In the genomic region with DNA sequence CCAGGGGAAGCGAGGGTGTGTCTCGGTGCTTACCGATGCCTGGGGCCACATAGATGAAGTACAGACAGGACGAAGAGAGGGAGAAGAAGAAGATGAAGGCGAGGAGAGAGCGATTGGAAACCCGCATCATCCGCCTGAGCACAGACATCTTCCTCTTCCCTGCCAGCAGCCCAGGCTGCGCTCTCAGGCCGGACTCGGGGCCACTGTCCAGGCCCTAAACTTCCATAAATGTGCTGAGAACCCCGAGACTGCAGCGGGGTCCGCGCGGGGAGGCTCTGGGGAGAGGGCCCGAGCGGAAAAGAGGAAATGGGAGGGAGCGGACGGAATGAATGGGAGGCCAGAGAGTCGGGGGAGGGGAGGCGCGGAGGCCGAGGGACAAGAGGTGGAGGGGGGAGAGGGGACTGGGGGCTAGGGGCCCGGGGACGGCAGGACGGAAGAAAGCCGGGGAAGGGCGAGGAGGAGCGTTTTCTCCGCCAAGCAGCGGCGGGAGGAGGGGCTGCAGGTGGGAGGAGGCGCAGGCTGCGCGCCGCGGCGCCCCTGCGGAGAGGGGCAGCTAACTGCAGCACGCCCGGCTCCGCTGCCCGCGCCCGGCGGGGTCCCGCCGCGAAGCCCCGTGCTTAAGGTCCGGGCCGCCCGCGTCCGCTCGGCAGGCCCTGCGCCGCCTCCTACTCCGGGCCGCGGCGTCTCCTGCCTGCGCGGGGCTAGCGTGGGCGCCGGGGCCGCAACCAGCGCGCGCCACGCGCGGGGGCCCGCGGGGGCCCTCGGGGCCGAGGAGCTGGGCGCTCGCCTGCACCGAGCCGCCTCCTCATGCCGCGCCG, we compare ENCODE assay signal across 1 cellular context.
A peak's percentile ranks its signal among the peaks of the same experiment; 100 is the strongest.
TF ChIP-seq lines count a peak whose summit lies in the region.

A gene with protein sequence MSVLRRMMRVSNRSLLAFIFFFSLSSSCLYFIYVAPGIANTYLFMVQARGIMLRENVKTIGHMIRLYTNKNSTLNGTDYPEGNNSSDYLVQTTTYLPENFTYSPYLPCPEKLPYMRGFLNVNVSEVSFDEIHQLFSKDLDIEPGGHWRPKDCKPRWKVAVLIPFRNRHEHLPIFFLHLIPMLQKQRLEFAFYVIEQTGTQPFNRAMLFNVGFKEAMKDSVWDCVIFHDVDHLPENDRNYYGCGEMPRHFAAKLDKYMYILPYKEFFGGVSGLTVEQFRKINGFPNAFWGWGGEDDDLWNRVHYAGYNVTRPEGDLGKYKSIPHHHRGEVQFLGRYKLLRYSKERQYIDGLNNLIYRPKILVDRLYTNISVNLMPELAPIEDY (minus strand): TSS at position 303 of the 818 bp plus-strand sequence. CDS start 155 bp downstream, at position 148.

TF ChIP-seq in HEK293, 187 proteins besides CTCF, POLR2A, EP300 and RAD21 (continued from another document):
- TF ChIP-seq, protein P1, sequence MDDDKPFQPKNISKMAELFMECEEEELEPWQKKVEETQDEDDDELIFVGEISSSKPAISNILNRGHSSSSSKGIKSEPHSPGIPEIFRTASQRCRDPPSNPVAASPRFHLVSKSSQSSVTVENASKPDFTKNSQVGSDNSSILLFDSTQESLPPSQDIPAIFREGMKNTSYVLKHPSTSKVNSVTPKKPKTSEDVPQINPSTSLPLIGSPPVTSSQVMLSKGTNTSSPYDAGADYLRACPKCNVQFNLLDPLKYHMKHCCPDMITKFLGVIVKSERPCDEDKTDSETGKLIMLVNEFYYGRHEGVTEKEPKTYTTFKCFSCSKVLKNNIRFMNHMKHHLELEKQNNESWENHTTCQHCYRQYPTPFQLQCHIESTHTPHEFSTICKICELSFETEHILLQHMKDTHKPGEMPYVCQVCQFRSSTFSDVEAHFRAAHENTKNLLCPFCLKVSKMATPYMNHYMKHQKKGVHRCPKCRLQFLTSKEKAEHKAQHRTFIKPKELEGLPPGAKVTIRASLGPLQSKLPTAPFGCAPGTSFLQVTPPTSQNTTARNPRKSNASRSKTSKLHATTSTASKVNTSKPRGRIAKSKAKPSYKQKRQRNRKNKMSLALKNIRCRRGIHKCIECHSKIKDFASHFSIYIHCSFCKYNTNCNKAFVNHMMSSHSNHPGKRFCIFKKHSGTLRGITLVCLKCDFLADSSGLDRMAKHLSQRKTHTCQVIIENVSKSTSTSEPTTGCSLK (tag by site-specific recombination; IDR thresholded peaks at IDR 0.05): no peak
- TF ChIP-seq, protein P2, sequence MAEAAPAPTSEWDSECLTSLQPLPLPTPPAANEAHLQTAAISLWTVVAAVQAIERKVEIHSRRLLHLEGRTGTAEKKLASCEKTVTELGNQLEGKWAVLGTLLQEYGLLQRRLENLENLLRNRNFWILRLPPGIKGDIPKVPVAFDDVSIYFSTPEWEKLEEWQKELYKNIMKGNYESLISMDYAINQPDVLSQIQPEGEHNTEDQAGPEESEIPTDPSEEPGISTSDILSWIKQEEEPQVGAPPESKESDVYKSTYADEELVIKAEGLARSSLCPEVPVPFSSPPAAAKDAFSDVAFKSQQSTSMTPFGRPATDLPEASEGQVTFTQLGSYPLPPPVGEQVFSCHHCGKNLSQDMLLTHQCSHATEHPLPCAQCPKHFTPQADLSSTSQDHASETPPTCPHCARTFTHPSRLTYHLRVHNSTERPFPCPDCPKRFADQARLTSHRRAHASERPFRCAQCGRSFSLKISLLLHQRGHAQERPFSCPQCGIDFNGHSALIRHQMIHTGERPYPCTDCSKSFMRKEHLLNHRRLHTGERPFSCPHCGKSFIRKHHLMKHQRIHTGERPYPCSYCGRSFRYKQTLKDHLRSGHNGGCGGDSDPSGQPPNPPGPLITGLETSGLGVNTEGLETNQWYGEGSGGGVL (tag by site-specific recombination; IDR thresholded peaks at IDR 0.05): peak; percentile 89
- TF ChIP-seq ZNF626 (tag by site-specific recombination; IDR thresholded peaks at IDR 0.05): no peak
- TF ChIP-seq ZNF211 (tag by site-specific recombination; IDR thresholded peaks at IDR 0.05; ENCODE audit: low read depth): no peak
- no peak for TF ChIP-seq FEZF1 (tag by site-specific recombination; IDR thresholded peaks at IDR 0.05)
- TF ChIP-seq, protein P3, sequence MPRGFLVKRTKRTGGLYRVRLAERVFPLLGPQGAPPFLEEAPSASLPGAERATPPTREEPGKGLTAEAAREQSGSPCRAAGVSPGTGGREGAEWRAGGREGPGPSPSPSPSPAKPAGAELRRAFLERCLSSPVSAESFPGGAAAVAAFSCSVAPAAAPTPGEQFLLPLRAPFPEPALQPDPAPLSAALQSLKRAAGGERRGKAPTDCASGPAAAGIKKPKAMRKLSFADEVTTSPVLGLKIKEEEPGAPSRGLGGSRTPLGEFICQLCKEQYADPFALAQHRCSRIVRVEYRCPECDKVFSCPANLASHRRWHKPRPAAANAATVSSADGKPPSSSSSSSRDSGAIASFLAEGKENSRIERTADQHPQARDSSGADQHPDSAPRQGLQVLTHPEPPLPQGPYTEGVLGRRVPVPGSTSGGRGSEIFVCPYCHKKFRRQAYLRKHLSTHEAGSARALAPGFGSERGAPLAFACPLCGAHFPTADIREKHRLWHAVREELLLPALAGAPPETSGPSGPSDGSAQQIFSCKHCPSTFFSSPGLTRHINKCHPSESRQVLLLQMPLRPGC (tag by site-specific recombination; IDR thresholded peaks at IDR 0.05): no peak
- TF ChIP-seq, protein P4, sequence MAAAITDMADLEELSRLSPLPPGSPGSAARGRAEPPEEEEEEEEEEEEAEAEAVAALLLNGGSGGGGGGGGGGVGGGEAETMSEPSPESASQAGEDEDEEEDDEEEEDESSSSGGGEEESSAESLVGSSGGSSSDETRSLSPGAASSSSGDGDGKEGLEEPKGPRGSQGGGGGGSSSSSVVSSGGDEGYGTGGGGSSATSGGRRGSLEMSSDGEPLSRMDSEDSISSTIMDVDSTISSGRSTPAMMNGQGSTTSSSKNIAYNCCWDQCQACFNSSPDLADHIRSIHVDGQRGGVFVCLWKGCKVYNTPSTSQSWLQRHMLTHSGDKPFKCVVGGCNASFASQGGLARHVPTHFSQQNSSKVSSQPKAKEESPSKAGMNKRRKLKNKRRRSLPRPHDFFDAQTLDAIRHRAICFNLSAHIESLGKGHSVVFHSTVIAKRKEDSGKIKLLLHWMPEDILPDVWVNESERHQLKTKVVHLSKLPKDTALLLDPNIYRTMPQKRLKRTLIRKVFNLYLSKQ (tag by site-specific recombination; IDR thresholded peaks at IDR 0.05; ENCODE audit: borderline replicate concordance): no peak
- TF ChIP-seq ZNF155 (tag by site-specific recombination; IDR thresholded peaks at IDR 0.05): no peak
- TF ChIP-seq ZNF133 (tag by site-specific recombination; IDR thresholded peaks at IDR 0.05): no peak
- no peak for TF ChIP-seq ZNF629 (tag by site-specific recombination; IDR thresholded peaks at IDR 0.05)
- TF ChIP-seq, protein P5, sequence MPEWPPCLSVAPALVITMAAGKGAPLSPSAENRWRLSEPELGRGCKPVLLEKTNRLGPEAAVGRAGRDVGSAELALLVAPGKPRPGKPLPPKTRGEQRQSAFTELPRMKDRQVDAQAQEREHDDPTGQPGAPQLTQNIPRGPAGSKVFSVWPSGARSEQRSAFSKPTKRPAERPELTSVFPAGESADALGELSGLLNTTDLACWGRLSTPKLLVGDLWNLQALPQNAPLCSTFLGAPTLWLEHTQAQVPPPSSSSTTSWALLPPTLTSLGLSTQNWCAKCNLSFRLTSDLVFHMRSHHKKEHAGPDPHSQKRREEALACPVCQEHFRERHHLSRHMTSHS (tag by site-specific recombination; IDR thresholded peaks at IDR 0.05): no peak
- TF ChIP-seq, protein P6, sequence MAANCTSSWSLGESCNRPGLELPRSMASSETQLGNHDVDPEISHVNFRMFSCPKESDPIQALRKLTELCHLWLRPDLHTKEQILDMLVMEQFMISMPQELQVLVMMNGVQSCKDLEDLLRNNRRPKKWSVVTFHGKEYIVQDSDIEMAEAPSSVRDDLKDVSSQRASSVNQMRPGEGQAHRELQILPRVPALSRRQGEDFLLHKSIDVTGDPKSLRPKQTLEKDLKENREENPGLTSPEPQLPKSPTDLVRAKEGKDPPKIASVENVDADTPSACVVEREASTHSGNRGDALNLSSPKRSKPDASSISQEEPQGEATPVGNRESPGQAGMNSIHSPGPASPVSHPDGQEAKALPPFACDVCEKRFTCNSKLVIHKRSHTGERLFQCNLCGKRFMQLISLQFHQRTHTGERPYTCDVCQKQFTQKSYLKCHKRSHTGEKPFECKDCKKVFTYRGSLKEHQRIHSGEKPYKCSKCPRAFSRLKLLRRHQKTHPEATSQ (tag by site-specific recombination; IDR thresholded peaks at IDR 0.05): no peak
- no peak for TF ChIP-seq ZNF274 (IDR thresholded peaks at IDR 0.05; ENCODE audit: low read length)
- no peak for TF ChIP-seq ZNF274 (tag by site-specific recombination; IDR thresholded peaks at IDR 0.05; ENCODE audit: borderline replicate concordance)
- TF ChIP-seq WT1 (tag by site-specific recombination; IDR thresholded peaks at IDR 0.05): no peak
- TF ChIP-seq ZBTB7A (tag by site-specific recombination; IDR thresholded peaks at IDR 0.05; ENCODE audit: low read depth): no peak
- no peak for TF ChIP-seq ZNF600 (tag by site-specific recombination; IDR thresholded peaks at IDR 0.05)
- no peak for TF ChIP-seq ZBTB1 (tag by site-specific recombination; IDR thresholded peaks at IDR 0.05)
- TF ChIP-seq, protein P7, sequence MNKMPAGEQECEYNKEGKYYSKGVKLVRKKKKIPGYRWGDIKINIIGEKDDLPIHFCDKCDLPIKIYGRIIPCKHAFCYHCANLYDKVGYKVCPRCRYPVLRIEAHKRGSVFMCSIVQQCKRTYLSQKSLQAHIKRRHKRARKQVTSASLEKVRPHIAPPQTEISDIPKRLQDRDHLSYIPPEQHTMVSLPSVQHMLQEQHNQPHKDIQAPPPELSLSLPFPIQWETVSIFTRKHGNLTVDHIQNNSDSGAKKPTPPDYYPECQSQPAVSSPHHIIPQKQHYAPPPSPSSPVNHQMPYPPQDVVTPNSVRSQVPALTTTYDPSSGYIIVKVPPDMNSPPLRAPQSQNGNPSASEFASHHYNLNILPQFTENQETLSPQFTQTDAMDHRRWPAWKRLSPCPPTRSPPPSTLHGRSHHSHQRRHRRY (tag by site-specific recombination; IDR thresholded peaks at IDR 0.05): no peak
- no peak for TF ChIP-seq ZNF37A (tag by site-specific recombination; IDR thresholded peaks at IDR 0.05)
- TF ChIP-seq, protein P8, sequence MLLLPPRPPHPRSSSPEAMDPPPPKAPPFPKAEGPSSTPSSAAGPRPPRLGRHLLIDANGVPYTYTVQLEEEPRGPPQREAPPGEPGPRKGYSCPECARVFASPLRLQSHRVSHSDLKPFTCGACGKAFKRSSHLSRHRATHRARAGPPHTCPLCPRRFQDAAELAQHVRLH (tag by site-specific recombination; IDR thresholded peaks at IDR 0.05): no peak
- no peak for TF ChIP-seq REPIN1 (tag by site-specific recombination; IDR thresholded peaks at IDR 0.05; ENCODE audit: low read depth)
- no peak for TF ChIP-seq ZNF394 (tag by site-specific recombination; IDR thresholded peaks at IDR 0.05; ENCODE audit: borderline replicate concordance)
- no peak for TF ChIP-seq ZNF521 (tag by site-specific recombination; IDR thresholded peaks at IDR 0.05)
- TF ChIP-seq ZNF768 (tag by site-specific recombination; IDR thresholded peaks at IDR 0.05): no peak
- 0 out of 2 replicates have a peak, but pooled peaks have one; percentile 25 for TF ChIP-seq ZFP37 (tag by site-specific recombination; IDR thresholded peaks at IDR 0.05)
- peak; percentile 75 for TF ChIP-seq ZNF335 (tag by site-specific recombination; conservative IDR thresholded peaks at IDR 0.05)
- peak; percentile 67 for TF ChIP-seq GLIS2 (tag by site-specific recombination; IDR thresholded peaks at IDR 0.05)
- no peak for TF ChIP-seq YY1 (tag by site-specific recombination; IDR thresholded peaks at IDR 0.05)
- TF ChIP-seq ZNF473 (tag by site-specific recombination; IDR thresholded peaks at IDR 0.05): no peak
- no peak for TF ChIP-seq ZNF777 (tag by site-specific recombination; IDR thresholded peaks at IDR 0.05; ENCODE audit: borderline replicate concordance)
- no peak for TF ChIP-seq OVOL3 (tag by site-specific recombination; IDR thresholded peaks at IDR 0.05)
- TF ChIP-seq, protein P9, sequence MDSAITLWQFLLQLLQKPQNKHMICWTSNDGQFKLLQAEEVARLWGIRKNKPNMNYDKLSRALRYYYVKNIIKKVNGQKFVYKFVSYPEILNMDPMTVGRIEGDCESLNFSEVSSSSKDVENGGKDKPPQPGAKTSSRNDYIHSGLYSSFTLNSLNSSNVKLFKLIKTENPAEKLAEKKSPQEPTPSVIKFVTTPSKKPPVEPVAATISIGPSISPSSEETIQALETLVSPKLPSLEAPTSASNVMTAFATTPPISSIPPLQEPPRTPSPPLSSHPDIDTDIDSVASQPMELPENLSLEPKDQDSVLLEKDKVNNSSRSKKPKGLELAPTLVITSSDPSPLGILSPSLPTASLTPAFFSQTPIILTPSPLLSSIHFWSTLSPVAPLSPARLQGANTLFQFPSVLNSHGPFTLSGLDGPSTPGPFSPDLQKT (IDR thresholded peaks at IDR 0.05; ENCODE audit: borderline replicate concordance, low read depth, low read length): no peak
- TF ChIP-seq ZIC2 (tag by site-specific recombination; IDR thresholded peaks at IDR 0.05): no peak
- TF ChIP-seq, protein P10, sequence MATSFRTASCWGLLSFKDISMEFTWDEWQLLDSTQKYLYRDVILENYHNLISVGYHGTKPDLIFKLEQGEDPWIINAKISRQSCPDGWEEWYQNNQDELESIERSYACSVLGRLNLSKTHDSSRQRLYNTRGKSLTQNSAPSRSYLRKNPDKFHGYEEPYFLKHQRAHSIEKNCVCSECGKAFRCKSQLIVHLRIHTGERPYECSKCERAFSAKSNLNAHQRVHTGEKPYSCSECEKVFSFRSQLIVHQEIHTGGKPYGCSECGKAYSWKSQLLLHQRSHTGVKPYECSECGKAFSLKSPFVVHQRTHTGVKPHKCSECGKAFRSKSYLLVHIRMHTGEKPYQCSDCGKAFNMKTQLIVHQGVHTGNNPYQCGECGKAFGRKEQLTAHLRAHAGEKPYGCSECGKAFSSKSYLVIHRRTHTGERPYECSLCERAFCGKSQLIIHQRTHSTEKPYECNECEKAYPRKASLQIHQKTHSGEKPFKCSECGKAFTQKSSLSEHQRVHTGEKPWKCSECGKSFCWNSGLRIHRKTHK (tag by site-specific recombination; IDR thresholded peaks at IDR 0.05): no peak
- TF ChIP-seq ZXDB (tag by site-specific recombination; IDR thresholded peaks at IDR 0.05): peak; percentile 36; the same call in 1 of the 2 replicates
- TF ChIP-seq SP3 (tag by site-specific recombination; IDR thresholded peaks at IDR 0.05): peak; percentile 34; the same call in 1 of the 2 replicates
- TF ChIP-seq, protein P11, sequence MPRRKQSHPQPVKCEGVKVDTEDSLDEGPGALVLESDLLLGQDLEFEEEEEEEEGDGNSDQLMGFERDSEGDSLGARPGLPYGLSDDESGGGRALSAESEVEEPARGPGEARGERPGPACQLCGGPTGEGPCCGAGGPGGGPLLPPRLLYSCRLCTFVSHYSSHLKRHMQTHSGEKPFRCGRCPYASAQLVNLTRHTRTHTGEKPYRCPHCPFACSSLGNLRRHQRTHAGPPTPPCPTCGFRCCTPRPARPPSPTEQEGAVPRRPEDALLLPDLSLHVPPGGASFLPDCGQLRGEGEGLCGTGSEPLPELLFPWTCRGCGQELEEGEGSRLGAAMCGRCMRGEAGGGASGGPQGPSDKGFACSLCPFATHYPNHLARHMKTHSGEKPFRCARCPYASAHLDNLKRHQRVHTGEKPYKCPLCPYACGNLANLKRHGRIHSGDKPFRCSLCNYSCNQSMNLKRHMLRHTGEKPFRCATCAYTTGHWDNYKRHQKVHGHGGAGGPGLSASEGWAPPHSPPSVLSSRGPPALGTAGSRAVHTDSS (tag by site-specific recombination; IDR thresholded peaks at IDR 0.05): peak; percentile 90
TF ChIP-seq in HEK293: peak in this region for 18.
